In genomic region chr17:37388266-37388665, GRCh38 we compare ENCODE assay signal across 28 cellular contexts. TPM values are rescaled to one million over a fixed set of nuclear protein-coding genes. Genes with fewer than 3 reads are reported as not detected.
DNase-seq lines count a peak whose midpoint lies in the region; FAIRE-seq and TF ChIP-seq lines count a peak whose summit lies in the region.
"Had no signal": no experiment of that assay in that cellular context is flagged by ENCODE, and none has a peak within 500 bp of the region (broad histone marks: within the 10 kb centered on the region; RNA-seq: fewer than 3 reads in every experiment).

No MANE protein-coding gene starts in this region.

- TF ChIP-seq CTCF in astrocyte (IDR thresholded peaks at IDR 0.05; ENCODE audit: insufficient read depth, low read depth, low read length) (no peak), transverse colon (IDR thresholded peaks at IDR 0.05) (no peak), prostate gland (IDR thresholded peaks at IDR 0.05) (no peak)

- peaks cover 3% of the 10 kb centered on the region for H4K20me1 ChIP-seq in astrocyte (ENCODE audit: insufficient read depth, low read length)

- 86 to 91% methylated on average over 1 to 3 of the region's 3 CpGs for WGBS in transverse colon (ENCODE audit: low coverage in 1 of 2), 2 donors
- WGBS in prostate gland: 81% methylated on average over 3 of the region's 3 CpGs

- no peak overlapping the region for H3K4me3 Mint-ChIP-seq in astrocyte (ENCODE audit: unreplicated experiment)
- H3K4me3 Mint-ChIP-seq: activated CD4-positive, alpha-beta memory T cell treated with anti-CD3 and anti-CD28 coated beads, Interleukin-2, amount 10 ng/mL, durations not matched to agents 7 days and 5 days; activated T-cell treated with anti-CD3 and anti-CD28 coated beads, Interleukin-2, amount 50 U/mL, for 24 hours; nephron; WTC11 had no signal

- no peaks in the 10 kb centered on the region for H3K27me3 ChIP-seq in ACC112 (ENCODE audit: insufficient read depth, low read length)
- H3K27me3 ChIP-seq in astrocyte (ENCODE audit: insufficient read depth, low read length): no peaks in the 10 kb centered on the region
- H3K27me3 ChIP-seq in transverse colon: no peaks in the 10 kb centered on the region
- H3K27me3 ChIP-seq in prostate gland (replicated peaks; ENCODE audit: insufficient read depth): no peaks in the 10 kb centered on the region
- H3K27me3 ChIP-seq: SJCRH30, stomach, upper lobe of right lung had no signal

- no peak overlapping the region for H3K4me2 ChIP-seq in astrocyte (ENCODE audit: low read length)

- H3K27ac ChIP-seq in ACC112 (ENCODE audit: low read depth, low read length) (peak overlapping the region; percentile 42; the same call in 1 of the 2 replicates), astrocyte (ENCODE audit: low read depth, low read length) (no peak overlapping the region), transverse colon (no peak overlapping the region), prostate gland (no peak overlapping the region)
- H3K27ac ChIP-seq: SJCRH30, stomach, upper lobe of right lung had no signal

- no peak for TF ChIP-seq POLR2A in H54 (IDR thresholded peaks at IDR 0.05; ENCODE audit: low read depth, low read length)
- no peak for TF ChIP-seq POLR2A in transverse colon (IDR thresholded peaks at IDR 0.05)
- TF ChIP-seq POLR2A in prostate gland (IDR thresholded peaks at IDR 0.05): no peak

- H3K9me3 ChIP-seq in astrocyte (ENCODE audit: insufficient read depth, low read depth, low read length) (no peaks in the 10 kb centered on the region), transverse colon (no peaks in the 10 kb centered on the region), prostate gland (no peaks in the 10 kb centered on the region)
- H3K9me3 ChIP-seq: SJCRH30, stomach, upper lobe of right lung had no signal

- H3K4me3 ChIP-seq in ACC112 (ENCODE audit: low read depth, low read length): no peak overlapping the region
- H3K4me3 ChIP-seq in astrocyte (ENCODE audit: insufficient read depth, low read depth, low read length): no peak overlapping the region
- no peak overlapping the region for H3K4me3 ChIP-seq in transverse colon
- no peak overlapping the region for H3K4me3 ChIP-seq in prostate gland
- H3K4me3 ChIP-seq: SJCRH30, stomach, upper lobe of right lung had no signal

- no peaks in the 10 kb centered on the region for H3K36me3 Mint-ChIP-seq in astrocyte (ENCODE audit: low read depth, unreplicated experiment)
- H3K36me3 Mint-ChIP-seq: WTC11 had no signal

- H3K4me1 ChIP-seq in ACC112 (ENCODE audit: control insufficient read depth, insufficient read depth, low read length, unreplicated experiment) (peaks cover 44% of the 10 kb centered on the region), astrocyte (ENCODE audit: insufficient read depth, low read length) (peaks cover 24% of the 10 kb centered on the region), transverse colon (peaks cover 0 to 43% (median 9%) of the 10 kb centered on the region in 4 donors), prostate gland (replicated peaks) (no peaks in the 10 kb centered on the region)
- H3K4me1 ChIP-seq: upper lobe of right lung had no signal

- H3K9me3 Mint-ChIP-seq in astrocyte (ENCODE audit: unreplicated experiment): no peaks in the 10 kb centered on the region
- H3K9me3 Mint-ChIP-seq: activated CD4-positive, alpha-beta memory T cell treated with anti-CD3 and anti-CD28 coated beads, Interleukin-2, amount 10 ng/mL, durations not matched to agents 7 days and 5 days; activated T-cell treated with anti-CD3 and anti-CD28 coated beads, Interleukin-2, amount 50 U/mL, for 24 hours; nephron; WTC11 had no signal

- H3K79me2 ChIP-seq in ACC112 (ENCODE audit: control insufficient read depth, insufficient read depth, low read length, unreplicated experiment) (peaks cover 14% of the 10 kb centered on the region), astrocyte (ENCODE audit: insufficient read depth, low read length) (no peaks in the 10 kb centered on the region)

- DNase-seq in H54 (ENCODE audit: insufficient read length, low spot score) (peak; percentile 17), astrocyte (ENCODE audit: low read depth) (peak; percentile 65), hepatic stellate cell (ENCODE audit: low spot score) (peak; percentile 22), dedifferentiated amniotic fluid mesenchymal stem cell (ENCODE audit: extremely low spot score) (no peak), ecto neural progenitor cell (ENCODE audit: low spot score) (no peak), transverse colon (no peak), prostate gland (ENCODE audit: low spot score) (no peak)
- DNase-seq: activated CD4-positive, alpha-beta memory T cell treated with anti-CD3 and anti-CD28 coated beads, Interleukin-2, amount 10 ng/mL, durations not matched to agents 7 days and 5 days; activated naive CD4-positive, alpha-beta T cell treated with Interleukin-2 at 50 U/mL for 16 hours; activated T-cell treated with anti-CD3 and anti-CD28 coated beads, Interleukin-2, amount 50 U/mL, for 24 hours; aorta; foreskin melanocyte; kidney glomerular epithelial cell; NCI-H1436 treated with DMSO at 0.1 percent for 48 hours; PC-3; posterior cingulate gyrus; SJCRH30; small intestine; stimulated activated CD4-positive, alpha-beta T cell treated with anti-CD3 and anti-CD28 coated beads, Interleukin-4, amount 100 ng/mL, for 1 hour; stomach; T-helper 2 cell; upper lobe of right lung had no signal

- no peaks in the 10 kb centered on the region for H3K27me3 Mint-ChIP-seq in astrocyte (ENCODE audit: low read depth, unreplicated experiment)
- H3K27me3 Mint-ChIP-seq: activated CD4-positive, alpha-beta memory T cell treated with anti-CD3 and anti-CD28 coated beads, Interleukin-2, amount 10 ng/mL, durations not matched to agents 7 days and 5 days; activated T-cell treated with anti-CD3 and anti-CD28 coated beads, Interleukin-2, amount 50 U/mL, for 24 hours had no signal

- peak overlapping the region; percentile 18 for H3K9ac ChIP-seq in astrocyte (ENCODE audit: low read length)

- H3K4me1 Mint-ChIP-seq in astrocyte (ENCODE audit: low read depth, unreplicated experiment): peaks cover 22% of the 10 kb centered on the region

- in situ Hi-C loops in transverse colon (cut with MboI; ENCODE audit: low pct_ligation_motif_present in 1 of 4, low pct_unique_long_range_greater_than_20kb in 1 of 4, low sequenced_read_pairs in 3 of 4): loop anchor here in 2 of 4 donors (25.0 kb wide), 1 partner anchor 776 kb away; the partner anchor contains the start of gene MRM1 (in 2 of the 2)

- FAIRE-seq in H54 (lab: Jason Lieb, UNC) (no peak), astrocyte (lab: Jason Lieb, UNC) (no peak)
- FAIRE-seq: endometrium, small intestine had no signal

- H3K36me3 ChIP-seq in ACC112 (ENCODE audit: insufficient read depth, low read length) (no peaks in the 10 kb centered on the region), astrocyte (ENCODE audit: insufficient read depth, low read length) (no peaks in the 10 kb centered on the region), transverse colon (no peaks in the 10 kb centered on the region), prostate gland (no peaks in the 10 kb centered on the region)
- H3K36me3 ChIP-seq: SJCRH30, upper lobe of right lung had no signal

- intact Hi-C loops in transverse colon (cut with DNase I; ENCODE audit: low total_unique reads): no loop called here
- intact Hi-C loops in prostate gland (cut with DNase I): no loop called here

- no peak overlapping the region for H3K27ac Mint-ChIP-seq in astrocyte (ENCODE audit: unreplicated experiment)
- H3K27ac Mint-ChIP-seq: activated CD4-positive, alpha-beta memory T cell treated with anti-CD3 and anti-CD28 coated beads, Interleukin-2, amount 10 ng/mL, durations not matched to agents 7 days and 5 days; activated T-cell treated with anti-CD3 and anti-CD28 coated beads, Interleukin-2, amount 50 U/mL, for 24 hours; nephron had no signal

- H2AFZ ChIP-seq in ACC112 (ENCODE audit: low read length, unreplicated experiment) (no peak overlapping the region), astrocyte (ENCODE audit: low read depth, low read length) (no peak overlapping the region)

- TF ChIP-seq EP300 in transverse colon (IDR thresholded peaks at IDR 0.05; ENCODE audit: low read depth): no peak

RNA-seq across cellular contexts. Expression of gene C17orf78, which starts 12.5 kb away (rescaled TPM):
- total RNA-seq in astrocyte (not detected in 2 replicates), transverse colon (not detected), prostate gland (not detected)
- total RNA-seq: A673; activated CD4-positive, alpha-beta memory T cell treated with anti-CD3 and anti-CD28 coated beads, Interleukin-2, amount 10 ng/mL, durations not matched to agents 7 days and 5 days; aorta; chondrocyte; PC-3; SJCRH30; stomach; upper lobe of right lung; WTC11 had no signal

RNA-seq across cellular contexts. Expression of gene ACACA, which starts 18.4 kb away (rescaled TPM):
- total RNA-seq in astrocyte: 74.3 and 88.3 TPM in 2 replicates
- total RNA-seq in transverse colon: 100 to 1,000 TPM in 1 of 4 donors, 10 to 100 TPM in 3; 21.7 to 173 (median 23.9) TPM
- total RNA-seq in prostate gland: 10 to 100 TPM; 54.2 to 71.3 TPM

RNA-seq across cellular contexts. Expression of gene TADA2A, which starts 18.4 kb away (rescaled TPM):
- 14.0 TPM in 2 replicates for total RNA-seq in astrocyte
- total RNA-seq in transverse colon: 10 to 100 TPM in 2 of 4 donors, 1 to 10 TPM in 2; 8.3 to 26.6 (median 12.4) TPM
- total RNA-seq in prostate gland: 10 to 100 TPM; 13.0 to 29.7 TPM

Comparison
In these comparisons a context has a peak if more than half of its experiments do, and no peak if none do; other contexts are left out.
1. DNase-seq: peak in H54 (single experiment), astrocyte (single experiment) and hepatic stellate cell (single experiment); none in dedifferentiated amniotic fluid mesenchymal stem cell (single experiment), ecto neural progenitor cell (single experiment), transverse colon (single experiment) and prostate gland (single experiment).